22 cellular contexts compared by ENCODE assay signal in the genomic region with DNA sequence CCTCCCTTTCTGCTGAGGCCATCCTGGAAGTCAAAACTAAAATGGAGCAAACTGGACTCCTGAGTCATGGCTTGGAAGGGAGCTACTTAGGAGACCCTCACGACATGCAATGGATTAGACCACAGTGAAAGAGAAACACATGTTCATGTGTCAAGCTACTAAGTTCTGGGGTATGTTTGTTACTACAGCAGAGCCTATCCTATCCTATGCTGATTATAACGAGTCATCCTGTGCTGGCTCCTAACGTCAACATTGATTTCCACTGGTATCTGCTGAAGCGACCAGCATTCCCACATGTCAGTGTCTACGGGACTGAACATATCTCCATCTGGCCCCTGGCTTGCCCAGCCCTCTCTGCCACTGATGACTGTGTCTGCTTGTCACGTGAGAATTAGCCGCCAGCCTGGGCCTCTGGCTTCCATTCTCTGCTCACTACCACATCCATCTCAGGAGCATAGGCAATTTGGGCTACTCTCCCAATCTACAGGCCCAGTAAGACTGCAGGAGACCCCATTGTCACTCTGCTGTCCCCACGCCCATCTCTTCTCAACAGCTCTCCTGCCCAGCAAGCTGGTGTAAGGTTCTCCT.
"Had no signal": no experiment of that assay in that cellular context is flagged by ENCODE, and none has a peak within 500 bp of the region (broad histone marks: within the 10 kb centered on the region; RNA-seq: fewer than 3 reads in every experiment).

No MANE protein-coding gene starts in this region.

- H3K9me3 ChIP-seq: adrenal gland, esophagus squamous epithelium, tibial artery, uterus had no signal

- H3K27ac ChIP-seq: adrenal gland, esophagus squamous epithelium, tibial artery, uterus had no signal

- H3K9me3 Mint-ChIP-seq: activated naive CD4-positive, alpha-beta T cell treated with anti-CD3 and anti-CD28 coated beads, Interleukin-2, amount 50 U/mL, for 72 hours; activated T-cell treated with anti-CD3 and anti-CD28 coated beads, Interleukin-2, amount 50 U/mL, for 72 hours; effector memory CD8-positive, alpha-beta T cell; T-cell had no signal

- H3K36me3 Mint-ChIP-seq: activated naive CD4-positive, alpha-beta T cell treated with anti-CD3 and anti-CD28 coated beads, Interleukin-2, amount 50 U/mL, for 72 hours; T-cell had no signal

- H3K36me3 ChIP-seq: adrenal gland, esophagus squamous epithelium, tibial artery, uterus had no signal

- DNase-seq: activated CD4-positive, alpha-beta T cell treated with anti-CD3 and anti-CD28 coated beads for 48 hours; activated CD4-positive, CD25-positive, alpha-beta regulatory T cell; activated effector memory CD4-positive, alpha-beta T cell treated with anti-CD3 and anti-CD28 coated beads, Interleukin-2, amount 50 U/mL, for 16 hours; activated T-cell treated with anti-CD3 and anti-CD28 coated beads, Interleukin-2, amount 50 U/mL, for 72 hours; effector memory CD8-positive, alpha-beta T cell; esophagus squamous epithelium; foreskin fibroblast; hypothalamus; midbrain; stimulated activated CD4-positive, alpha-beta T cell treated with anti-CD3 and anti-CD28 coated beads, Interleukin-12 subunit alpha, Interleukin-12 subunit beta, amount 100 ng/mL, for 4 hours; stimulated activated CD4-positive, alpha-beta T cell treated with anti-CD3 and anti-CD28 coated beads, Interleukin-1b, Interleukin-23, amount 100 ng/mL, for 48 hours; stimulated activated CD8-positive, alpha-beta memory T cell treated with anti-CD3 and anti-CD28 coated beads, Interleukin-4, amount 100 ng/mL, for 48 hours; stimulated activated naive CD8-positive, alpha-beta T cell treated with anti-CD3 and anti-CD28 coated beads, Interleukin-15, Interleukin-2, amounts not matched to agents 100 U/mL and 50 U/mL, for 24 hours; substantia nigra; T-cell; T-helper 9 cell; tibial artery; uterus had no signal

- H3K4me3 ChIP-seq: adrenal gland, esophagus squamous epithelium, lung, tibial artery, uterus had no signal

- H3K27me3 ChIP-seq: adrenal gland, esophagus squamous epithelium, tibial artery, uterus had no signal

- H3K4me1 ChIP-seq: uterus had no signal

- H3K4me3 Mint-ChIP-seq: activated T-cell treated with anti-CD3 and anti-CD28 coated beads, Interleukin-2, amount 50 U/mL, for 72 hours; effector memory CD8-positive, alpha-beta T cell; nephron; T-cell had no signal

- H3K27ac Mint-ChIP-seq: activated naive CD4-positive, alpha-beta T cell treated with anti-CD3 and anti-CD28 coated beads, Interleukin-2, amount 50 U/mL, for 72 hours; activated T-cell treated with anti-CD3 and anti-CD28 coated beads, Interleukin-2, amount 50 U/mL, for 72 hours; effector memory CD8-positive, alpha-beta T cell; T-cell had no signal
